6 cellular contexts compared by ENCODE assay signal in genomic region chr14:94025720-94026119, GRCh38. TPM values are rescaled to one million over a fixed set of nuclear protein-coding genes. Genes with fewer than 3 reads are reported as not detected.
DNase-seq lines count a peak whose midpoint lies in the region; ATAC-seq and TF ChIP-seq lines count a peak whose summit lies in the region.

No MANE protein-coding gene starts in this region.

- H3K9me3 ChIP-seq in esophagus squamous epithelium, result no peaks in the 10 kb centered on the region
- no peaks in the 10 kb centered on the region for H3K9me3 ChIP-seq in suprapubic skin

- no peak overlapping the region for H3K27ac Mint-ChIP-seq in activated naive CD4-positive, alpha-beta T cell treated with anti-CD3 and anti-CD28 coated beads for 36 hours

- no peaks in the 10 kb centered on the region for H3K27me3 Mint-ChIP-seq in activated naive CD4-positive, alpha-beta T cell treated with anti-CD3 and anti-CD28 coated beads for 36 hours (ENCODE audit: low read depth)

- TF ChIP-seq CTCF in esophagus squamous epithelium (IDR thresholded peaks at IDR 0.05), result no peak
- TF ChIP-seq CTCF in suprapubic skin (IDR thresholded peaks at IDR 0.05), result no peak

- no peak for ATAC-seq in GM18873 (IDR thresholded peaks at IDR 0.05; ENCODE audit: low FRiP score, unreplicated experiment)

- DNase-seq in activated naive CD4-positive, alpha-beta T cell treated with anti-CD3 and anti-CD28 coated beads for 36 hours, result no peak
- DNase-seq in activated naive CD4-positive, alpha-beta T cell treated with Interleukin-2 at 50 U/mL for 16 hours, result no peak
- DNase-seq in esophagus squamous epithelium (lab: John Stamatoyannopoulos, UW), result no peak
- no peak for DNase-seq in suprapubic skin (ENCODE audit: low spot score in 2 of 2)
- no peak for DNase-seq in posterior cingulate gyrus

- WGBS in esophagus squamous epithelium, 2 donors, result 30 to 34% methylated on average over 6 of the region's 6 CpGs
- WGBS in suprapubic skin, result 44% methylated on average over 6 of the region's 6 CpGs

- CTCF ChIA-PET in activated naive CD4-positive, alpha-beta T cell treated with anti-CD3 and anti-CD28 coated beads for 36 hours (lab: Charles Lee), result interaction anchor here (0.8 to 1.1 kb wide), 3 partner anchors 10 to 111 kb away, joined by 3 to 7 read pairs (median 3); no protein-coding TSS in a partner anchor

- TF ChIP-seq EP300 in suprapubic skin (IDR thresholded peaks at IDR 0.05), result no peak

- peak overlapping the region in 3 of 4 donors; percentile 52 to 95 (median 76) for H3K4me3 ChIP-seq in esophagus squamous epithelium
- peak overlapping the region; percentile 69 for H3K4me3 ChIP-seq in suprapubic skin

- H3K4me1 ChIP-seq in esophagus squamous epithelium (peaks cover 7 to 41% (median 18%) of the 10 kb centered on the region in 3 donors), suprapubic skin (peaks cover 14% of the 10 kb centered on the region)

- H3K27me3 ChIP-seq in esophagus squamous epithelium, result no peaks in the 10 kb centered on the region
- H3K27me3 ChIP-seq in suprapubic skin, result no peaks in the 10 kb centered on the region

- intact Hi-C loops in activated naive CD4-positive, alpha-beta T cell treated with anti-CD3 and anti-CD28 coated beads for 36 hours (cut with micrococcal nuclease), result loop anchor here (1.0 to 2.0 kb wide), 4 partner anchors 49 to 149 kb away; partner anchors contain the start of genes ASB2, DDX24, IFI27L1 and IFI27L2
- intact Hi-C loops in esophagus squamous epithelium (cut with DNase I), result no loop called here
- intact Hi-C loops in posterior cingulate gyrus (cut with DNase I), result no loop called here

- peak overlapping the region in 1 of 4 donors; percentile 69 for H3K27ac ChIP-seq in esophagus squamous epithelium
- H3K27ac ChIP-seq in suprapubic skin, result no peak overlapping the region

- no peak for TF ChIP-seq POLR2A in esophagus squamous epithelium (IDR thresholded peaks at IDR 0.05)
- no peak for TF ChIP-seq POLR2A in suprapubic skin (IDR thresholded peaks at IDR 0.05)

- no peaks in the 10 kb centered on the region for H3K36me3 Mint-ChIP-seq in activated naive CD4-positive, alpha-beta T cell treated with anti-CD3 and anti-CD28 coated beads for 36 hours (ENCODE audit: low read depth)

- no peaks in the 10 kb centered on the region for H3K9me3 Mint-ChIP-seq in activated naive CD4-positive, alpha-beta T cell treated with anti-CD3 and anti-CD28 coated beads for 36 hours

- H3K4me1 Mint-ChIP-seq in activated naive CD4-positive, alpha-beta T cell treated with anti-CD3 and anti-CD28 coated beads for 36 hours (ENCODE audit: low read depth), result peaks cover 34% of the 10 kb centered on the region

- H3K36me3 ChIP-seq in esophagus squamous epithelium, result no peaks in the 10 kb centered on the region
- H3K36me3 ChIP-seq in suprapubic skin, result no peaks in the 10 kb centered on the region

- H3K4me3 Mint-ChIP-seq in activated naive CD4-positive, alpha-beta T cell treated with anti-CD3 and anti-CD28 coated beads for 36 hours, result peak overlapping the region; percentile 68

RNA-seq across cellular contexts. Expression of gene OTUB2, which starts 0.4 kb away (rescaled TPM):
- 1 to 10 TPM; 1.6 to 1.7 TPM for total RNA-seq in activated naive CD4-positive, alpha-beta T cell treated with anti-CD3 and anti-CD28 coated beads for 36 hours
- total RNA-seq in esophagus squamous epithelium, result 10 to 100 TPM in 1 of 4 donors, 1 to 10 TPM in 3; 2.1 to 10.3 (median 7.4) TPM
- total RNA-seq in suprapubic skin, result 10 to 100 TPM in 3 of 4 donors, 1 to 10 TPM in 1; 7.2 to 35.5 (median 14.3) TPM

RNA-seq across cellular contexts. Expression of gene CCDC197, which starts 28.6 kb away (rescaled TPM):
- not detected for total RNA-seq in activated naive CD4-positive, alpha-beta T cell treated with anti-CD3 and anti-CD28 coated beads for 36 hours
- total RNA-seq in esophagus squamous epithelium (not detected), suprapubic skin (not detected)

RNA-seq across cellular contexts. Expression of gene ASB2, which starts 49.4 kb away (rescaled TPM):
- total RNA-seq in activated naive CD4-positive, alpha-beta T cell treated with anti-CD3 and anti-CD28 coated beads for 36 hours, result 1 to 10 TPM; 2.4 to 2.5 TPM
- 1 to 10 TPM in 3 of 4 donors, under 1 TPM in 1; 0.83 to 8.8 (median 3.7) TPM for total RNA-seq in esophagus squamous epithelium
- total RNA-seq in suprapubic skin, result 1 to 10 TPM in 2 of 4 donors, under 1 TPM in 2; 0.79 to 2.5 (median 0.95) TPM

RNA-seq across cellular contexts. Expression of gene DDX24, which starts 55.3 kb away (rescaled TPM):
- total RNA-seq in activated naive CD4-positive, alpha-beta T cell treated with anti-CD3 and anti-CD28 coated beads for 36 hours, result 100 to 1,000 TPM; 190 to 200 TPM
- 100 to 1,000 TPM in 1 of 4 donors, 10 to 100 TPM in 3; 63.9 to 114 (median 71.9) TPM for total RNA-seq in esophagus squamous epithelium
- total RNA-seq in suprapubic skin, result 100 to 1,000 TPM; 107 to 134 (median 108) TPM

RNA-seq across cellular contexts. Expression of gene IFI27L1, which starts 55.4 kb away (rescaled TPM):
- total RNA-seq in activated naive CD4-positive, alpha-beta T cell treated with anti-CD3 and anti-CD28 coated beads for 36 hours, result 10 to 100 TPM; 33.9 to 35.8 TPM
- total RNA-seq in esophagus squamous epithelium, result 10 to 100 TPM in 1 of 4 donors, 1 to 10 TPM in 3; 1.9 to 12.5 (median 8.6) TPM
- 10 to 100 TPM in 1 of 4 donors, 1 to 10 TPM in 3; 7.2 to 11.4 (median 9.3) TPM for total RNA-seq in suprapubic skin
